In genomic region chr4:184456337-184456736, GRCh38 we compare ENCODE assay signal across 18 cellular contexts. TPM values are rescaled to one million over a fixed set of nuclear protein-coding genes. Genes with fewer than 3 reads are reported as not detected.
DNase-seq lines count a peak whose midpoint lies in the region; ATAC-seq, FAIRE-seq and TF ChIP-seq lines count a peak whose summit lies in the region.
"Had no signal": no experiment of that assay in that cellular context is flagged by ENCODE, and none has a peak within 500 bp of the region (broad histone marks: within the 10 kb centered on the region; RNA-seq: fewer than 3 reads in every experiment).

No MANE protein-coding gene starts in this region.

- H3K4me3 ChIP-seq in CD8-positive, alpha-beta memory T cell (ENCODE audit: low read length): no peak overlapping the region
- H3K4me3 ChIP-seq in endodermal cell (ENCODE audit: low read length) (no peak overlapping the region), small intestine (ENCODE audit: low read depth in 1 of 2, low read length in 2 of 2) (no peak overlapping the region)

- peaks cover 81% of the 10 kb centered on the region for H3K4me1 ChIP-seq in CD8-positive, alpha-beta memory T cell (ENCODE audit: insufficient read depth, low read length)
- H3K4me1 ChIP-seq in endodermal cell (ENCODE audit: control insufficient read depth, insufficient read depth, low read length) (peaks cover 16% of the 10 kb centered on the region), small intestine (ENCODE audit: control insufficient read depth in 2 of 2, insufficient read depth in 1 of 2, low read depth in 1 of 2, low read length in 1 of 2) (peaks cover 5 to 7% of the 10 kb centered on the region in 2 donors)

- peaks cover 58% of the 10 kb centered on the region for H3K4me1 Mint-ChIP-seq in activated CD4-positive, alpha-beta T cell treated with anti-CD3 and anti-CD28 coated beads, Interleukin-2, amount 10 ng/mL, durations not matched to agents 24 days and 14 days
- peaks cover 84 to 99% (median 93%) of the 10 kb centered on the region in 3 donors for H3K4me1 Mint-ChIP-seq in CD8-positive, alpha-beta memory T cell
- H3K4me1 Mint-ChIP-seq in endodermal cell: peaks cover 26% of the 10 kb centered on the region
- peaks cover 93% of the 10 kb centered on the region for H3K4me1 Mint-ChIP-seq in stimulated activated effector memory CD8-positive, alpha-beta T cell treated with anti-CD3 and anti-CD28 coated beads, Interleukin-12 subunit alpha, Interleukin-12 subunit beta, amount 100 ng/mL, for 72 hours

- no peaks in the 10 kb centered on the region for H3K36me3 ChIP-seq in CD8-positive, alpha-beta memory T cell (ENCODE audit: insufficient read depth, low read length)
- H3K36me3 ChIP-seq in endodermal cell (ENCODE audit: control insufficient read depth, insufficient read depth, low read length) (no peaks in the 10 kb centered on the region), small intestine (ENCODE audit: control insufficient read depth in 2 of 2, insufficient read depth in 2 of 2, low read length in 2 of 2) (peaks cover 0 to 3% of the 10 kb centered on the region in 2 donors)

- no peaks in the 10 kb centered on the region for H3K9me3 ChIP-seq in CD8-positive, alpha-beta memory T cell (ENCODE audit: low read length)
- no peaks in the 10 kb centered on the region for H3K9me3 ChIP-seq in endodermal cell (ENCODE audit: control insufficient read depth, low read length)
- H3K9me3 ChIP-seq in small intestine (ENCODE audit: control insufficient read depth, low read depth): no peaks in the 10 kb centered on the region

- H3K27ac Mint-ChIP-seq in activated CD4-positive, alpha-beta T cell treated with anti-CD3 and anti-CD28 coated beads, Interleukin-2, amount 10 ng/mL, durations not matched to agents 24 days and 14 days: peak overlapping the region; percentile 32
- peak overlapping the region in 6 of 8 donors; percentile 7 to 82 (median 46) for H3K27ac Mint-ChIP-seq in CD8-positive, alpha-beta memory T cell
- no peak overlapping the region for H3K27ac Mint-ChIP-seq in endodermal cell
- H3K27ac Mint-ChIP-seq in stimulated activated effector memory CD8-positive, alpha-beta T cell treated with anti-CD3 and anti-CD28 coated beads, Interleukin-12 subunit alpha, Interleukin-12 subunit beta, amount 100 ng/mL, for 72 hours: peak overlapping the region; percentile 75

- FAIRE-seq in small intestine (lab: Jason Lieb, UNC): no peak

- H3K9me3 Mint-ChIP-seq in activated CD4-positive, alpha-beta T cell treated with anti-CD3 and anti-CD28 coated beads, Interleukin-2, amount 10 ng/mL, durations not matched to agents 24 days and 14 days: no peaks in the 10 kb centered on the region
- H3K9me3 Mint-ChIP-seq in CD8-positive, alpha-beta memory T cell: no peaks in the 10 kb centered on the region
- H3K9me3 Mint-ChIP-seq in endodermal cell: no peaks in the 10 kb centered on the region
- no peaks in the 10 kb centered on the region for H3K9me3 Mint-ChIP-seq in stimulated activated effector memory CD8-positive, alpha-beta T cell treated with anti-CD3 and anti-CD28 coated beads, Interleukin-12 subunit alpha, Interleukin-12 subunit beta, amount 100 ng/mL, for 72 hours
- H3K9me3 Mint-ChIP-seq: H9, IgD-negative memory B cell had no signal

- no peak overlapping the region for H3K9ac ChIP-seq in endodermal cell (ENCODE audit: extremely low read depth, low read length, poor library complexity, severe bottlenecking)

- no peak for DNase-seq in activated CD4-positive, alpha-beta T cell treated with anti-CD3 and anti-CD28 coated beads, Interleukin-2, amount 10 ng/mL, durations not matched to agents 24 days and 14 days
- no peak for DNase-seq in activated CD4-positive, alpha-beta T cell treated with anti-CD3 and anti-CD28 coated beads for 1 hour
- DNase-seq in CD8-positive, alpha-beta memory T cell: no peak
- DNase-seq in endodermal cell: peak; percentile 35
- DNase-seq in stimulated activated effector memory CD8-positive, alpha-beta T cell treated with anti-CD3 and anti-CD28 coated beads, Interleukin-12 subunit alpha, Interleukin-12 subunit beta, amount 100 ng/mL, for 72 hours (ENCODE audit: low spot score in 2 of 2): no peak
- DNase-seq in small intestine: no peak
- no peak for DNase-seq in NCI-H748 treated with DMSO at 0.1 percent for 48 hours (lab: John Stamatoyannopoulos, UW)
- DNase-seq: 8988T, C1 segment of cervical spinal cord, DMS53, H9, NCI-H1105 treated with DMSO at 0.1 percent for 48 hours, NCI-H187, NCI-H345, NCI-H526 treated with DMSO at 0.1 percent for 48 hours, SHP77 had no signal

- H3K4me3 Mint-ChIP-seq in activated CD4-positive, alpha-beta T cell treated with anti-CD3 and anti-CD28 coated beads, Interleukin-2, amount 10 ng/mL, durations not matched to agents 24 days and 14 days: no peak overlapping the region
- H3K4me3 Mint-ChIP-seq in CD8-positive, alpha-beta memory T cell: no peak overlapping the region
- H3K4me3 Mint-ChIP-seq in endodermal cell: no peak overlapping the region
- H3K4me3 Mint-ChIP-seq in stimulated activated effector memory CD8-positive, alpha-beta T cell treated with anti-CD3 and anti-CD28 coated beads, Interleukin-12 subunit alpha, Interleukin-12 subunit beta, amount 100 ng/mL, for 72 hours: no peak overlapping the region
- H3K4me3 Mint-ChIP-seq: H9, IgD-negative memory B cell had no signal

- no peak overlapping the region for H3K27ac ChIP-seq in CD8-positive, alpha-beta memory T cell (ENCODE audit: low read depth, low read length)
- H3K27ac ChIP-seq in endodermal cell (ENCODE audit: low read depth, low read length) (no peak overlapping the region), small intestine (ENCODE audit: low read depth in 1 of 2, low read length in 1 of 2) (peak overlapping the region in 1 of 2 donors; percentile 5)

- WGBS in endodermal cell (ENCODE audit: insufficient coverage in 1 of 2, insufficient read length in 1 of 2), 2 experiments: 96 to 97% methylated on average over 23 to 26 of the region's 26 CpGs
- 97 to 98% (median 98%) methylated on average over 25 to 26 of the region's 26 CpGs for WGBS in small intestine, 3 donors

- POLR2A ChIA-PET in CD8-positive, alpha-beta memory T cell (lab: Charles Lee): no interaction called here

- CTCF ChIA-PET in CD8-positive, alpha-beta memory T cell (lab: Charles Lee): no interaction called here

- H3K36me3 Mint-ChIP-seq in activated CD4-positive, alpha-beta T cell treated with anti-CD3 and anti-CD28 coated beads, Interleukin-2, amount 10 ng/mL, durations not matched to agents 24 days and 14 days (ENCODE audit: low read depth): peaks cover 38% of the 10 kb centered on the region
- peaks cover 0 to 34% (median 3%) of the 10 kb centered on the region in 3 donors for H3K36me3 Mint-ChIP-seq in CD8-positive, alpha-beta memory T cell
- H3K36me3 Mint-ChIP-seq in endodermal cell (ENCODE audit: low read depth): peaks cover 10% of the 10 kb centered on the region
- H3K36me3 Mint-ChIP-seq in stimulated activated effector memory CD8-positive, alpha-beta T cell treated with anti-CD3 and anti-CD28 coated beads, Interleukin-12 subunit alpha, Interleukin-12 subunit beta, amount 100 ng/mL, for 72 hours: peaks cover 23% of the 10 kb centered on the region
- H3K36me3 Mint-ChIP-seq: IgD-negative memory B cell had no signal

- no peak for ATAC-seq in stimulated activated effector memory CD8-positive, alpha-beta T cell treated with anti-CD3 and anti-CD28 coated beads, Interleukin-12 subunit alpha, Interleukin-12 subunit beta, amount 100 ng/mL, for 72 hours
- ATAC-seq in HG03159 (IDR thresholded peaks at IDR 0.05; ENCODE audit: unreplicated experiment): no peak

- H3K27me3 Mint-ChIP-seq in activated CD4-positive, alpha-beta T cell treated with anti-CD3 and anti-CD28 coated beads, Interleukin-2, amount 10 ng/mL, durations not matched to agents 24 days and 14 days: no peaks in the 10 kb centered on the region
- H3K27me3 Mint-ChIP-seq in CD8-positive, alpha-beta memory T cell: no peaks in the 10 kb centered on the region
- no peaks in the 10 kb centered on the region for H3K27me3 Mint-ChIP-seq in endodermal cell (ENCODE audit: insufficient read depth)

- intact Hi-C loops in activated CD4-positive, alpha-beta T cell treated with anti-CD3 and anti-CD28 coated beads, Interleukin-2, amount 10 ng/mL, durations not matched to agents 24 days and 14 days (cut with micrococcal nuclease): no loop called here

- no peak for TF ChIP-seq CTCF in endodermal cell (conservative IDR thresholded peaks at IDR 0.05)

- H3K27me3 ChIP-seq in CD8-positive, alpha-beta memory T cell (ENCODE audit: insufficient read depth, low read length, poor library complexity, severe bottlenecking): no peaks in the 10 kb centered on the region
- H3K27me3 ChIP-seq in endodermal cell (ENCODE audit: control insufficient read depth, insufficient read depth, low read length, poor library complexity, severe bottlenecking): no peaks in the 10 kb centered on the region
- no peaks in the 10 kb centered on the region for H3K27me3 ChIP-seq in small intestine (ENCODE audit: control insufficient read depth in 2 of 2, insufficient read depth in 2 of 2, low read length in 2 of 2)

RNA-seq across cellular contexts. Expression of gene IRF2, which starts 18.0 kb away (rescaled TPM):
- total RNA-seq in activated CD4-positive, alpha-beta T cell treated with anti-CD3 and anti-CD28 coated beads, Interleukin-2, amount 10 ng/mL, durations not matched to agents 24 days and 14 days: 48.7 and 50.0 TPM in 2 replicates
- total RNA-seq in CD8-positive, alpha-beta memory T cell: 10 to 100 TPM; 44.1 to 44.3 TPM
- 79.3 TPM for polyA plus RNA-seq in CD8-positive, alpha-beta memory T cell
- 10 to 100 TPM; 17.3 to 24.6 TPM for total RNA-seq in endodermal cell
- polyA plus RNA-seq in endodermal cell (2013, experiment 1 of 2): 9.1 TPM
- 9.0 TPM for polyA plus RNA-seq in endodermal cell (2013, experiment 2 of 2)
- 10 to 100 TPM; 23.3 to 36.5 (median 28.9) TPM for polyA plus RNA-seq in small intestine
